Comparison of ENCODE assay signal across 8 cellular contexts in the genomic region with DNA sequence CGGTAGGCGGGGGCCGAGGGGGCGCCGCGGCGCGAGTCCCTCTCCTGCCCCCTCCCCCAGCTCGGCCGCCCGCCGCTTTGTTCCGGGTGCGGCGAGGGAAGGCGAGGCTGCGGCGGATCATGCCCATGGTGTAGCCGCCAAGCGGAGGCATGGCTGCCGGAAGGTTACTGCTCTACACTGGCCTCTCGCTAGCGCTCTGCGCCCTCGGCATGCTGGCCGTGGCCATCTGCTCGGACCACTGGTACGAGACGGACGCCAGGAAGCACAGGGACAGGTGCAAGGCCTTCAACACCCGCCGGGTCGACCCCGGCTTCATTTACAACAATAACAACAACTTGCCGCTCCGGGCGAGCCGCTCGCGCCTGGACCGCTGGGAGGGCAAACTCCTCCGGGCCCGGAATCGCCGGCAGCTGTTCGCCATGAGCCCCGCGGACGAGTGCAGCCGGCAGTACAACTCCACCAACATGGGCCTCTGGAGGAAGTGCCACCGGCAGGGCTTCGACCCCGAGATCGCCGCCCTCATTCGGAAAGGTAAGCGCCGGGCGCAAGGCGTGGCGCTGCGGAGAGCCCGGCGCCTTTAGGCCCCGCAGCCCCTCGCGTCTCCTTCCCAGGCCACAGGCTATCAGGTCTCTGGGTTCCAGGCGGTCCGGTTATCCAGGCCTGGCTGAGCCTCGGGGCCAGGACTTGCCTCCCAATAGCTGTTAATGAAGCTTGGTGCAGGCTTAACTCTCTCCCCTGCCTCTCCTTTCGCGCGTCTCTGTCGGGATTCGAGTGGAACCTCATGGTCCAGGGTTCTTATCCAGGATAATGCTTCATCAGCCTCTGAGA. TPM values are rescaled to one million over a fixed set of nuclear protein-coding genes. Genes with fewer than 3 reads are reported as not detected.
A peak's percentile ranks its signal among the peaks of the same experiment; 100 is the strongest.
DNase-seq lines count a peak whose midpoint lies in the region; ATAC-seq and TF ChIP-seq lines count a peak whose summit lies in the region.

No MANE protein-coding gene starts in this region.

- H3K4me3 Mint-ChIP-seq in brain = no peak overlapping the region
- H3K4me3 Mint-ChIP-seq in stimulated activated naive CD8-positive, alpha-beta T cell treated with anti-CD3 and anti-CD28 coated beads, Interleukin-15, Interleukin-2, amounts not matched to agents 100 ng/mL and 50 ng/mL, for 24 hours = peak overlapping the region; percentile 67

- ATAC-seq in left colon (peak; percentile 45), GM18511 (IDR thresholded peaks at IDR 0.05; ENCODE audit: unreplicated experiment) (no peak)

- no peak for TF ChIP-seq CTCF in brain (conservative IDR thresholded peaks at IDR 0.05)

- H3K4me1 Mint-ChIP-seq in brain = peaks cover 15% of the 10 kb centered on the region
- H3K4me1 Mint-ChIP-seq in stimulated activated naive CD8-positive, alpha-beta T cell treated with anti-CD3 and anti-CD28 coated beads, Interleukin-15, Interleukin-2, amounts not matched to agents 100 ng/mL and 50 ng/mL, for 24 hours (ENCODE audit: low read depth) = peaks cover 20% of the 10 kb centered on the region

- H3K27me3 Mint-ChIP-seq in brain = peaks cover 24% of the 10 kb centered on the region
- peaks cover 31% of the 10 kb centered on the region for H3K27me3 Mint-ChIP-seq in stimulated activated naive CD8-positive, alpha-beta T cell treated with anti-CD3 and anti-CD28 coated beads, Interleukin-15, Interleukin-2, amounts not matched to agents 100 ng/mL and 50 ng/mL, for 24 hours

- peak overlapping the region in 3 of 5 experiments; percentile 89 to 96 (median 90) for H3K27ac Mint-ChIP-seq in brain
- H3K27ac Mint-ChIP-seq in stimulated activated naive CD8-positive, alpha-beta T cell treated with anti-CD3 and anti-CD28 coated beads, Interleukin-15, Interleukin-2, amounts not matched to agents 100 ng/mL and 50 ng/mL, for 24 hours = no peak overlapping the region

- no peaks in the 10 kb centered on the region for H3K36me3 Mint-ChIP-seq in brain
- H3K36me3 Mint-ChIP-seq in stimulated activated naive CD8-positive, alpha-beta T cell treated with anti-CD3 and anti-CD28 coated beads, Interleukin-15, Interleukin-2, amounts not matched to agents 100 ng/mL and 50 ng/mL, for 24 hours (ENCODE audit: low read depth) = no peaks in the 10 kb centered on the region

- H3K9me3 Mint-ChIP-seq in brain = no peaks in the 10 kb centered on the region
- H3K9me3 Mint-ChIP-seq in stimulated activated naive CD8-positive, alpha-beta T cell treated with anti-CD3 and anti-CD28 coated beads, Interleukin-15, Interleukin-2, amounts not matched to agents 100 ng/mL and 50 ng/mL, for 24 hours = no peaks in the 10 kb centered on the region

- intact Hi-C loops in left colon (cut with DNase I, micrococcal nuclease) = no loop called here

- DNase-seq in activated CD8-positive, alpha-beta memory T cell treated with anti-CD3 and anti-CD28 coated beads for 24 hours = peak; percentile 68
- DNase-seq in activated CD8-positive, alpha-beta memory T cell treated with anti-CD3 and anti-CD28 coated beads, Interleukin-2, amount 50 U/mL, for 4 hours = no peak
- peak; percentile 33 for DNase-seq in NCI-H510A treated with DMSO at 0.1 percent for 48 hours (lab: John Stamatoyannopoulos, UW)
- peak in 1 of 2 donors; percentile 9 for DNase-seq in left colon
- no peak for DNase-seq in inferior parietal cortex (ENCODE audit: extremely low spot score)

RNA-seq across cellular contexts. Expression of a gene that starts 0.5 kb away (rescaled TPM):
- 24.3 TPM for polyA plus RNA-seq in brain (ENCODE audit: insufficient read depth, low read depth, low replicate concordance)
- total RNA-seq in left colon = under 1 TPM; 0.31 to 0.34 TPM

RNA-seq across cellular contexts. Expression of a gene that starts 59.6 kb away (rescaled TPM):
- polyA plus RNA-seq in brain (ENCODE audit: insufficient read depth, low read depth, low replicate concordance) = 80.0 TPM
- total RNA-seq in left colon = 10 to 100 TPM; 83.0 to 89.6 TPM

Comparison
In these comparisons a context has a peak if more than half of its experiments do, and no peak if none do; other contexts are left out.
1. DNase-seq: peak in activated CD8-positive, alpha-beta memory T cell treated with anti-CD3 and anti-CD28 coated beads for 24 hours (single experiment) and NCI-H510A treated with DMSO at 0.1 percent for 48 hours (single experiment); none in activated CD8-positive, alpha-beta memory T cell treated with anti-CD3 and anti-CD28 coated beads, Interleukin-2, amount 50 U/mL, for 4 hours (single experiment) and inferior parietal cortex (single experiment).